ENCODE assay signal across 8 cellular contexts in genomic region chr16:9258423-9259051, GRCh38.
A peak's percentile ranks its signal among the peaks of the same experiment; 100 is the strongest.
DNase-seq lines count a peak whose midpoint lies in the region; ATAC-seq, FAIRE-seq and TF ChIP-seq lines count a peak whose summit lies in the region.

No MANE protein-coding gene starts in this region.

- no peak overlapping the region for H3K4me2 ChIP-seq in K562 (ENCODE audit: insufficient read depth, low read length)
- H3K4me2 ChIP-seq in keratinocyte (ENCODE audit: control insufficient read depth, extremely low read depth, insufficient read depth, low read depth, low read length) = no peak overlapping the region

- no peak overlapping the region for H3K27ac ChIP-seq in K562 (ENCODE audit: extremely low read depth, low read depth, low read length)
- no peak overlapping the region for H3K27ac ChIP-seq in keratinocyte (ENCODE audit: control insufficient read depth, insufficient read depth, low read length)
- no peak overlapping the region for H3K27ac ChIP-seq in thyroid gland
- no peak overlapping the region for H3K27ac ChIP-seq in CD4-positive, alpha-beta T cell (ENCODE audit: low read depth, low read length)

- TF ChIP-seq POLR2A in K562 (conservative IDR thresholded peaks at IDR 0.05) (no peak), thyroid gland (IDR thresholded peaks at IDR 0.05) (no peak)

- H3K4me3 ChIP-seq in K562 (no peak overlapping the region), keratinocyte (ENCODE audit: control insufficient read depth in 2 of 3, extremely low read depth in 1 of 3, insufficient read depth in 2 of 3, low read depth in 1 of 3, low read length in 3 of 3) (no peak overlapping the region), thyroid gland (replicated peaks in 1 of 3) (no peak overlapping the region)

- H4K20me1 ChIP-seq in K562 (replicated peaks; ENCODE audit: control insufficient read depth, insufficient read depth, low read length) = no peaks in the 10 kb centered on the region; the same call in 1 of the 2 replicates
- no peaks in the 10 kb centered on the region for H4K20me1 ChIP-seq in keratinocyte (ENCODE audit: control insufficient read depth, extremely low read depth, insufficient read depth, low read length)

- FAIRE-seq in K562 (lab: Jason Lieb, UNC) (peak; percentile 95), keratinocyte (lab: Jason Lieb, UNC) (no peak)

- intact Hi-C loops in CD14-positive monocyte (cut with micrococcal nuclease) = no loop called here
- intact Hi-C loops in K562 (cut with micrococcal nuclease) = loop anchor here (1.0 kb wide), 1 partner anchor 98 kb away; no protein-coding TSS in a partner anchor
- intact Hi-C loops in thyroid gland (cut with DNase I) = loop anchor here (10.0 kb wide), 1 partner anchor 926 kb away; the partner anchor contains the start of gene GRIN2A
- intact Hi-C loops in CD4-positive, alpha-beta T cell (cut with DNase I, micrococcal nuclease) = no loop called here

- H3K36me3 Mint-ChIP-seq in CD14-positive monocyte = no peaks in the 10 kb centered on the region
- H3K36me3 Mint-ChIP-seq in CD4-positive, alpha-beta T cell (ENCODE audit: low read depth) = no peaks in the 10 kb centered on the region

- in situ Hi-C loops in K562 (cut with MboI) = no loop called here

- H3K9me3 ChIP-seq in K562 (replicated peaks; ENCODE audit: control insufficient read depth, insufficient read depth, low read depth, low read length) (no peaks in the 10 kb centered on the region), keratinocyte (ENCODE audit: control insufficient read depth, low read depth, low read length) (no peaks in the 10 kb centered on the region), thyroid gland (no peaks in the 10 kb centered on the region)
- no peaks in the 10 kb centered on the region for H3K9me3 ChIP-seq in CD4-positive, alpha-beta T cell (ENCODE audit: control insufficient read depth, low read length)

- H3K36me3 ChIP-seq in K562 (ENCODE audit: control insufficient read depth, insufficient read depth, low read length) (no peaks in the 10 kb centered on the region), keratinocyte (ENCODE audit: control insufficient read depth in 2 of 2, extremely low read depth in 1 of 2, insufficient read depth in 2 of 2, low read length in 2 of 2) (no peaks in the 10 kb centered on the region), thyroid gland (no peaks in the 10 kb centered on the region)

- dilution Hi-C loops in keratinocyte (cut with MboI; ENCODE audit: extremely low pct_ligation_motif_present, low sequenced_read_pairs) = no loop called here

- no peak overlapping the region for H2AFZ ChIP-seq in K562 (ENCODE audit: low read depth, low read length)
- no peak overlapping the region for H2AFZ ChIP-seq in keratinocyte (ENCODE audit: control insufficient read depth, low read length)

- no peak for TF ChIP-seq EP300 in K562 (IDR thresholded peaks at IDR 0.05; ENCODE audit: low read length)

- no peaks in the 10 kb centered on the region for H3K4me1 ChIP-seq in K562 (replicated peaks in 1 of 2; ENCODE audit: control insufficient read depth in 2 of 2, insufficient read depth in 2 of 2, low read length in 2 of 2)
- no peaks in the 10 kb centered on the region for H3K4me1 ChIP-seq in keratinocyte (ENCODE audit: control insufficient read depth, extremely low read depth, insufficient read depth, low read length)
- peaks cover 0 to 6% of the 10 kb centered on the region in 2 donors for H3K4me1 ChIP-seq in thyroid gland

- TF ChIP-seq CTCF in CD14-positive monocyte (IDR thresholded peaks at IDR 0.05) (peak; percentile 71), K562 (IDR thresholded peaks at IDR 0.05 in 2 of 3, conservative IDR thresholded peaks at IDR 0.05 in 1 of 3; ENCODE audit: insufficient read depth in 2 of 3, low read depth in 1 of 3, low read length in 3 of 3) (peak; percentile 80 to 86 (median 83)), keratinocyte (optimal IDR thresholded peaks at IDR 0.05 in 1 of 3, IDR thresholded peaks at IDR 0.05 in 1 of 3, conservative IDR thresholded peaks at IDR 0.05 in 1 of 3; ENCODE audit: extremely low read depth in 1 of 3, insufficient read depth in 2 of 3, low read length in 3 of 3) (peak; percentile 57 to 72 (median 58)), thyroid gland (IDR thresholded peaks at IDR 0.05) (peak; percentile 25 to 74 (median 46))
- TF ChIP-seq CTCF in CD4-positive, alpha-beta T cell (IDR thresholded peaks at IDR 0.05) = no peak

- CTCF ChIA-PET in K562 (lab: Yijun Ruan, JAX; ENCODE audit: low intra/inter-chr PET ratio) = interaction anchor here (0.9 to 1.2 kb wide), 2 partner anchors 530 to 923 kb away, joined by 3 to 6 read pairs; no protein-coding TSS in a partner anchor
- CTCF ChIA-PET in CD4-positive, alpha-beta T cell (lab: Charles Lee) = no interaction called here

- DNase-seq in CD14-positive monocyte (ENCODE audit: low spot score) (no peak), NCI-H2227 (lab: John Stamatoyannopoulos, UW; ENCODE audit: unreplicated experiment) (peak; percentile 24), K562 (ENCODE audit: extremely low read depth in 1 of 4, low spot score in 3 of 4) (peak; percentile 49 to 66 (median 58)), keratinocyte (ENCODE audit: low read depth, low spot score) (no peak), thyroid gland (peak; percentile 32 to 37)
- DNase-seq in CD4-positive, alpha-beta T cell = no peak
- DNase-seq in stimulated activated CD4-positive, alpha-beta T cell treated with anti-CD3 and anti-CD28 coated beads, Interleukin-4, amount 100 ng/mL, for 24 hours = no peak

- H3K79me2 ChIP-seq in K562 (ENCODE audit: control insufficient read depth, insufficient read depth, low read length) = no peaks in the 10 kb centered on the region
- H3K79me2 ChIP-seq in keratinocyte (ENCODE audit: control insufficient read depth, insufficient read depth, low read length) = no peaks in the 10 kb centered on the region

- POLR2A ChIA-PET in K562 (lab: Yijun Ruan, JAX) = interaction anchor here (1.2 kb wide), 1 partner anchor 15 kb away, joined by 3 read pairs; no protein-coding TSS in a partner anchor
- POLR2A ChIA-PET in CD4-positive, alpha-beta T cell (lab: Charles Lee) = no interaction called here

- BruUV-seq in K562 (replicated peaks; lab: Mats Ljungman, UMichigan) = no TSS peak

- peaks cover 4 to 8% (median 8%) of the 10 kb centered on the region in 3 donors for H3K27me3 Mint-ChIP-seq in CD14-positive monocyte (ENCODE audit: low read depth in 3 of 3)
- H3K27me3 Mint-ChIP-seq in CD4-positive, alpha-beta T cell = peaks cover 57% of the 10 kb centered on the region

- WGBS in K562 (ENCODE audit: insufficient coverage, low coverage, missing lambda C conversion rate) = 2% methylated on average over 14 of the region's 14 CpGs
- WGBS in thyroid gland, 2 donors = 52 to 70% methylated on average over 6 to 14 of the region's 14 CpGs

- no peaks in the 10 kb centered on the region for H3K9me1 ChIP-seq in K562 (ENCODE audit: control insufficient read depth, insufficient read depth, low read length)
- no peaks in the 10 kb centered on the region for H3K9me1 ChIP-seq in keratinocyte (ENCODE audit: control insufficient read depth, extremely low read depth, insufficient read depth, low read length)

- H3K4me1 Mint-ChIP-seq in CD14-positive monocyte = peaks cover 6% of the 10 kb centered on the region
- H3K4me1 Mint-ChIP-seq in CD4-positive, alpha-beta T cell (ENCODE audit: low read depth) = no peaks in the 10 kb centered on the region

- H3K9me3 Mint-ChIP-seq in CD14-positive monocyte = peaks cover 0 to 8% (median 0%) of the 10 kb centered on the region in 7 donors
- H3K9me3 Mint-ChIP-seq in CD4-positive, alpha-beta T cell = no peaks in the 10 kb centered on the region

- no peak overlapping the region for H3K4me3 Mint-ChIP-seq in CD14-positive monocyte
- no peak overlapping the region for H3K4me3 Mint-ChIP-seq in CD4-positive, alpha-beta T cell

- peak; percentile 53 to 84 for TF ChIP-seq RAD21 in K562 (CRISPR knock-in tag; conservative IDR thresholded peaks at IDR 0.05 in 1 of 2, IDR thresholded peaks at IDR 0.05 in 1 of 2)

- ATAC-seq in GM18867 (IDR thresholded peaks at IDR 0.05; ENCODE audit: unreplicated experiment) (peak; percentile 81), K562 (peak; percentile 94)
- ATAC-seq in CD4-positive, alpha-beta T cell (ENCODE audit: poor library complexity) = no peak

- H3K27me3 ChIP-seq in K562 (ENCODE audit: control insufficient read depth in 2 of 2, insufficient read depth in 2 of 2, low read length in 2 of 2) (peaks cover 2 to 12% of the 10 kb centered on the region in 2 experiments; a peak in 3 of 5 replicates), keratinocyte (ENCODE audit: control insufficient read depth, extremely low read depth, insufficient read depth, low read length) (no peaks in the 10 kb centered on the region), thyroid gland (no peaks in the 10 kb centered on the region)
- no peaks in the 10 kb centered on the region for H3K27me3 ChIP-seq in CD4-positive, alpha-beta T cell (ENCODE audit: control insufficient read depth, insufficient read depth, low read length)

- no peak overlapping the region for H3K9ac ChIP-seq in K562 (ENCODE audit: insufficient read depth in 1 of 2, low read depth in 2 of 2, low read length in 2 of 2)
- no peak overlapping the region for H3K9ac ChIP-seq in keratinocyte (ENCODE audit: control insufficient read depth, extremely low read depth, insufficient read depth, low read length)

- no peak overlapping the region for H3K27ac Mint-ChIP-seq in CD14-positive monocyte
- no peak overlapping the region for H3K27ac Mint-ChIP-seq in CD4-positive, alpha-beta T cell

TF ChIP-seq in K562, 482 proteins besides CTCF, POLR2A, EP300 and RAD21 (continues in another document):
- no peak for TF ChIP-seq SRF (CRISPR knock-in tag; IDR thresholded peaks at IDR 0.05)
- TF ChIP-seq DIDO1 (tag; IDR thresholded peaks at IDR 0.05; ENCODE audit: low read depth) = no peak
- TF ChIP-seq ELF1 (tag; IDR thresholded peaks at IDR 0.05) = peak; percentile 56
- TF ChIP-seq STAG1 (CRISPR knock-in tag; IDR thresholded peaks at IDR 0.05; ENCODE audit: borderline replicate concordance) = peak; percentile 74; the same call in 1 of the 2 replicates
- 0 out of 2 replicates have a peak, but pooled peaks have one; percentile 45 for TF ChIP-seq XRCC5 (IDR thresholded peaks at IDR 0.05; ENCODE audit: low read depth, low read length)
- no peak for TF ChIP-seq ZBTB26 (CRISPR knock-in tag; IDR thresholded peaks at IDR 0.05)
- TF ChIP-seq SMC3 (conservative IDR thresholded peaks at IDR 0.05; ENCODE audit: insufficient read depth, low read depth, low read length) = peak; percentile 61

Comparison
In these comparisons a context has a peak if more than half of its experiments do, and no peak if none do; other contexts are left out.
1. DNase-seq: peak in NCI-H2227 (single experiment), K562 (4 of 4) and thyroid gland (2 of 2); none in CD14-positive monocyte (single experiment), keratinocyte (single experiment), CD4-positive, alpha-beta T cell (0 of 10) and stimulated activated CD4-positive, alpha-beta T cell treated with anti-CD3 and anti-CD28 coated beads, Interleukin-4, amount 100 ng/mL, for 24 hours (single experiment).
2. intact Hi-C loops: an anchor here in K562 (1.0 kb wide) and thyroid gland (10.0 kb wide); none called in CD14-positive monocyte and CD4-positive, alpha-beta T cell.